Comparison of ENCODE assay signal across 8 cellular contexts in genomic region chr4:13656569-13656988, GRCh38. TPM values are rescaled to one million over a fixed set of nuclear protein-coding genes. Genes with fewer than 3 reads are reported as not detected.
DNase-seq lines count a peak whose midpoint lies in the region; ATAC-seq and TF ChIP-seq lines count a peak whose summit lies in the region.

No MANE protein-coding gene starts in this region.

- H3K9me3 ChIP-seq in left lung: no peaks in the 10 kb centered on the region

- intact Hi-C loops in left lung (cut with DNase I): no loop called here

- H3K36me3 ChIP-seq in left lung: no peaks in the 10 kb centered on the region

- peaks cover 0 to under 1% of the 10 kb centered on the region in 2 donors for H3K27me3 ChIP-seq in left lung

- H3K4me1 ChIP-seq in left lung: peaks cover 0 to 13% of the 10 kb centered on the region in 2 donors

- ATAC-seq in GM19351 (IDR thresholded peaks at IDR 0.05; ENCODE audit: unreplicated experiment) (peak; percentile 37), left lung (peak; percentile 69), GM21447 (IDR thresholded peaks at IDR 0.05; ENCODE audit: unreplicated experiment) (no peak)

- peak overlapping the region in 1 of 2 donors; percentile 6 for H3K4me3 ChIP-seq in left lung

- peak; percentile 64 to 76 for TF ChIP-seq CTCF in left lung (IDR thresholded peaks at IDR 0.05)

- no peak overlapping the region for H3K27ac ChIP-seq in left lung

- DNase-seq in AG20443 (ENCODE audit: low spot score) (peak; percentile 73), NCI-H1417 treated with DMSO at 0.1 percent for 48 hours (lab: John Stamatoyannopoulos, UW) (peak; percentile 43), cerebellum (ENCODE audit: low spot score) (peak; percentile 53), left lung (peak; percentile 44 to 70)
- DNase-seq in activated CD4-positive, alpha-beta T cell treated with anti-CD3 and anti-CD28 coated beads for 1 hour: peak; percentile 60
- peak; percentile 78 to 81 for DNase-seq in stimulated activated CD4-positive, alpha-beta T cell treated with anti-CD3 and anti-CD28 coated beads, Interleukin-2, amount 100 ng/mL, for 24 hours

RNA-seq across cellular contexts. Expression of gene BOD1L1, which starts 29.1 kb away (rescaled TPM):
- total RNA-seq in cerebellum: 53.1 TPM
- 10 to 100 TPM; 25.9 to 33.8 TPM for total RNA-seq in left lung
